15 cellular contexts compared by ENCODE assay signal in the genomic region with DNA sequence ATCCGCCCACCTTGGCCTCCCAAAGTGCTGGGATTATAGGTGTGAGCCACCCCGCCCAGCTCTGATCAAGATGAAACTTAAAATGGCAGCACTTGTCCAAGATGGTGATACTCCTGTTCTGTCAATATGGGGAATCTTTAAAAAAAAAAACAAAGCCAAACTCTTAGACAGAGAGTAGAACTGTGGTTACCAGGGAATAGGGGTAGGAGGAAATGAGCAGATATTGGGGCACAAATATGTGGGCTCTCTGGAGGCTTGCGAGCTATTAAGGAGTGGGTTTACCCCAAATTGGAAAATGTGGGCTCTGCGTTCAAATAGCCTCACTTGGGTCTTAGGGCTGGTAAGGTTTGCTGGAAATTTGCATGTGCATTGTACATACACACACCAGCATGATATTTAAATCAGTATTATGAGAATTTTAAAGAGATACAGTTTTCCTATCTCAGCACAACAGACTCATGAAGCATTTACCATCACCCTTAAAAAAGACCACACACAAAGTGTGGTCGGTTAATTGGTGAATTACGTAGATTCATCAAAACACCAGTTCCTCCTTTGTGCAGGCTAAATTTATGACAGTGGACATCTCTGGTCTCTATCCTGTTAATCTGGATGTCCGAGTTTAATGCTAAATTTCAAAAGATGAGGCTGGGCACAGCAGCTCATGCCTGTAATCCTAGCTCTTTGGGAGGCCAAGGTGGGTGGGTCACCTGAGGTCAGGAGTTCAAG. TPM values are rescaled to one million over a fixed set of nuclear protein-coding genes. Genes with fewer than 3 reads are reported as not detected.
DNase-seq lines count a peak whose midpoint lies in the region; ATAC-seq and TF ChIP-seq lines count a peak whose summit lies in the region.
"Had no signal": no experiment of that assay in that cellular context is flagged by ENCODE, and none has a peak within 500 bp of the region (broad histone marks: within the 10 kb centered on the region; RNA-seq: fewer than 3 reads in every experiment).

No MANE protein-coding gene starts in this region.

- TF ChIP-seq POLR2A in breast epithelium (IDR thresholded peaks at IDR 0.05) (no peak), Raji (IDR thresholded peaks at IDR 0.05; ENCODE audit: insufficient read depth, low read depth, low read length) (peak; percentile 34; the same call in 1 of the 2 replicates), esophagus squamous epithelium (IDR thresholded peaks at IDR 0.05) (no peak)

- no peak overlapping the region for H3K4me3 Mint-ChIP-seq in MCF 10A (ENCODE audit: unreplicated experiment)
- H3K4me3 Mint-ChIP-seq: CD4-positive, CD25-positive, alpha-beta regulatory T cell; T-cell had no signal

- no peaks in the 10 kb centered on the region for H3K36me3 ChIP-seq in breast epithelium
- H3K36me3 ChIP-seq in esophagus squamous epithelium, result no peaks in the 10 kb centered on the region
- no peaks in the 10 kb centered on the region for H3K36me3 ChIP-seq in heart right ventricle

- BruUV-seq in MCF 10A (replicated peaks; lab: Mats Ljungman, UMichigan), result TSS peak; percentile 49

- TF ChIP-seq CTCF in MCF 10A (IDR thresholded peaks at IDR 0.05; ENCODE audit: unreplicated experiment) (no peak), breast epithelium (IDR thresholded peaks at IDR 0.05) (no peak), esophagus squamous epithelium (IDR thresholded peaks at IDR 0.05) (no peak), heart right ventricle (IDR thresholded peaks at IDR 0.05) (no peak)

- no peak overlapping the region for H3K27ac ChIP-seq in breast epithelium
- H3K27ac ChIP-seq in esophagus squamous epithelium, result no peak overlapping the region
- H3K27ac ChIP-seq in heart right ventricle, result no peak overlapping the region

- H3K27ac Mint-ChIP-seq in MCF 10A (ENCODE audit: low read depth, unreplicated experiment), result peak overlapping the region; percentile 95
- H3K27ac Mint-ChIP-seq: CD4-positive, CD25-positive, alpha-beta regulatory T cell; T-cell had no signal

- peaks cover 20% of the 10 kb centered on the region for H3K4me1 Mint-ChIP-seq in MCF 10A (ENCODE audit: insufficient read depth, unreplicated experiment)

- H3K4me3 ChIP-seq in breast epithelium (no peak overlapping the region), esophagus squamous epithelium (no peak overlapping the region), heart right ventricle (no peak overlapping the region)

- H3K36me3 Mint-ChIP-seq in MCF 10A (ENCODE audit: insufficient read depth, unreplicated experiment), result peaks cover 17% of the 10 kb centered on the region
- H3K36me3 Mint-ChIP-seq: CD4-positive, CD25-positive, alpha-beta regulatory T cell; T-cell had no signal

- H3K9me3 ChIP-seq in breast epithelium (no peaks in the 10 kb centered on the region), esophagus squamous epithelium (no peaks in the 10 kb centered on the region), heart right ventricle (peaks cover 0 to 5% (median 0%) of the 10 kb centered on the region in 11 donors)

- H3K4me1 ChIP-seq in breast epithelium, result no peaks in the 10 kb centered on the region
- peaks cover 0 to 39% (median 16%) of the 10 kb centered on the region in 3 donors for H3K4me1 ChIP-seq in esophagus squamous epithelium
- H3K4me1 ChIP-seq in heart right ventricle, result peaks cover 0 to 20% (median 0%) of the 10 kb centered on the region in 9 donors

- 82 to 85% methylated on average over 6 to 7 of the region's 7 CpGs for WGBS in esophagus squamous epithelium, 2 donors
- 80 to 82% methylated on average over 7 of the region's 7 CpGs for WGBS in heart right ventricle, 2 donors

- H3K27me3 Mint-ChIP-seq in MCF 10A (ENCODE audit: insufficient read depth, unreplicated experiment), result no peaks in the 10 kb centered on the region
- H3K27me3 Mint-ChIP-seq: CD4-positive, CD25-positive, alpha-beta regulatory T cell had no signal

- intact Hi-C loops in MCF 10A (cut with micrococcal nuclease) (loop anchor here (5.0 kb wide), 1 partner anchor 42 kb away; no protein-coding TSS in a partner anchor), breast epithelium (cut with DNase I; ENCODE audit: low total_unique reads) (no loop called here), esophagus squamous epithelium (cut with DNase I) (no loop called here), heart right ventricle (cut with DNase I) (no loop called here)

- POLR2A ChIA-PET in MCF 10A (lab: Yijun Ruan, JAX), result interaction anchor here (0.6 to 1.9 kb wide), 6 partner anchors 10 to 201 kb away, joined by 3 to 8 read pairs (median 4); no protein-coding TSS in a partner anchor

- CTCF ChIA-PET in MCF 10A (lab: Yijun Ruan, JAX), result interaction anchor here (0.7 to 1.1 kb wide), 3 partner anchors 15 to 591 kb away, joined by 4 to 6 read pairs (median 4); no protein-coding TSS in a partner anchor

- no peak for ATAC-seq in heart right ventricle
- ATAC-seq: T-cell had no signal

- DNase-seq in MCF 10A (ENCODE audit: unreplicated experiment) (no peak), breast epithelium (ENCODE audit: low spot score in 2 of 2) (no peak), MV-4-11 (lab: John Stamatoyannopoulos, UW) (peak; percentile 67), esophagus squamous epithelium (lab: John Stamatoyannopoulos, UW) (no peak), hepatic stellate cell (ENCODE audit: low spot score) (no peak), heart right ventricle (no peak)
- no peak for DNase-seq in stimulated activated CD4-positive, alpha-beta T cell treated with anti-CD3 and anti-CD28 coated beads, Interleukin-4, amount 100 ng/mL, for 24 hours
- DNase-seq: CD4-positive, CD25-positive, alpha-beta regulatory T cell; NCI-H1105; NCI-H187; NCI-H748 treated with DMSO at 0.1 percent for 48 hours; T-cell had no signal

- no peaks in the 10 kb centered on the region for H3K9me3 Mint-ChIP-seq in MCF 10A (ENCODE audit: unreplicated experiment)
- H3K9me3 Mint-ChIP-seq: T-cell had no signal

- H3K27me3 ChIP-seq in breast epithelium, result peaks cover 0 to 15% of the 10 kb centered on the region in 2 donors
- peaks cover 0 to 13% (median 0%) of the 10 kb centered on the region in 4 donors for H3K27me3 ChIP-seq in esophagus squamous epithelium
- peaks cover 0 to 24% (median 17%) of the 10 kb centered on the region in 7 donors for H3K27me3 ChIP-seq in heart right ventricle

RNA-seq across cellular contexts. Expression of a gene that starts 11.3 kb away (rescaled TPM):
- 13.4 and 14.7 TPM in 2 replicates for total RNA-seq in MCF 10A (2022)
- total RNA-seq in breast epithelium, result not detected
- total RNA-seq in esophagus squamous epithelium, result 1 to 10 TPM in 1 of 4 donors, not detected in 3; 4.0 TPM
- total RNA-seq in heart right ventricle, result under 1 TPM in 1 of 10 donors, not detected in 9; 0.49 TPM
- not detected for polyA plus RNA-seq in heart right ventricle
- total RNA-seq: HT-29, IMR-90 had no signal
- polyA plus RNA-seq: IMR-90 had no signal

RNA-seq across cellular contexts. Expression of a gene that starts 48.8 kb away (rescaled TPM):
- total RNA-seq in MCF 10A (2022) (6.2 and 6.9 TPM in 2 replicates), breast epithelium (1 to 10 TPM in 1 of 3 donors, under 1 TPM in 2; 0.33 to 1.6 (median 0.44) TPM), esophagus squamous epithelium (10 to 100 TPM in 3 of 4 donors, 1 to 10 TPM in 1; 6.3 to 21.6 (median 17.8) TPM), heart right ventricle (under 1 TPM in 7 of 10 donors, not detected in 3; 0.13 to 0.88 (median 0.22) TPM)
- under 1 TPM; 0.14 to 0.15 TPM for polyA plus RNA-seq in heart right ventricle
- total RNA-seq: IMR-90 had no signal
